Comparison of ENCODE assay signal across 35 cellular contexts in genomic region chr3:130865537-130865936, GRCh38.
"Had no signal": no experiment of that assay in that cellular context is flagged by ENCODE, and none has a peak within 500 bp of the region (broad histone marks: within the 10 kb centered on the region; RNA-seq: fewer than 3 reads in every experiment).

No MANE protein-coding gene starts in this region.

- H3K36me3 ChIP-seq: MG63 had no signal

- H3K9me3 ChIP-seq: MG63 had no signal

- DNase-seq: Karpas-422, Kasumi-1, MG63, MM.1S, MV-4-11, NCI-H1048, NCI-H1092, NCI-H1092 treated with DMSO at 0.1 percent for 48 hours, NCI-H1105, NCI-H1105 treated with DMSO at 0.1 percent for 48 hours, NCI-H1417, NCI-H1417 treated with DMSO at 0.1 percent for 48 hours, NCI-H1436, NCI-H1436 treated with DMSO at 0.1 percent for 48 hours, NCI-H146, NCI-H1694, NCI-H1694 treated with DMSO at 0.1 percent for 48 hours, NCI-H187, NCI-H187 treated with DMSO at 0.1 percent for 48 hours, NCI-H1930, NCI-H2029, NCI-H2029 treated with DMSO at 0.1 percent for 48 hours, NCI-H2081, NCI-H2081 treated with DMSO at 0.1 percent for 48 hours, NCI-H2107, NCI-H2171, NCI-H2171 treated with DMSO at 0.1 percent for 48 hours, NCI-H2227 treated with DMSO at 0.1 percent for 48 hours, NCI-H226, NCI-H345, NCI-H446, NCI-H446 treated with DMSO at 0.1 percent for 48 hours, NCI-H510A, NCI-H510A treated with DMSO at 0.1 percent for 48 hours, NCI-H524 had no signal

- H3K4me3 ChIP-seq: MG63 had no signal
